Comparison of ENCODE assay signal across 10 cellular contexts in genomic region chr12:52690351-52691075, GRCh38. TPM values are rescaled to one million over a fixed set of nuclear protein-coding genes. Genes with fewer than 3 reads are reported as not detected.
A peak's percentile ranks its signal among the peaks of the same experiment; 100 is the strongest.
DNase-seq lines count a peak whose midpoint lies in the region; ATAC-seq lines count a peak whose summit lies in the region.
"Had no signal": no experiment of that assay in that cellular context is flagged by ENCODE, and none has a peak within 500 bp of the region (broad histone marks: within the 10 kb centered on the region; RNA-seq: fewer than 3 reads in every experiment).

No MANE protein-coding gene starts in this region.

- H3K27ac Mint-ChIP-seq in T-cell, result peak overlapping the region; percentile 89 to 90

- peaks cover 6% of the 10 kb centered on the region for H3K4me1 ChIP-seq in iPS-18a (ENCODE audit: control insufficient read depth, low read depth, low read length)

- DNase-seq in H7 (peak; percentile 66), T-cell (no peak)
- DNase-seq: IMR-90 had no signal

- H3K9ac ChIP-seq in iPS-18a (ENCODE audit: low read length), result no peak overlapping the region

- peaks cover 0 to 14% of the 10 kb centered on the region in 2 donors for H3K27me3 Mint-ChIP-seq in T-cell

- H3K4me3 ChIP-seq in H7 (ENCODE audit: insufficient read depth, low read depth, low read length) (peak overlapping the region; percentile 49), iPS-18a (ENCODE audit: low read length) (peak overlapping the region; percentile 38), skin epidermis (peak overlapping the region in 5 of 7 experiments; percentile 6 to 33 (median 17))

- CTCF ChIA-PET in T-cell (lab: Charles Lee), result interaction anchor here in 1 of 2 donors (1.0 to 1.3 kb wide), 3 partner anchors 9 to 105 kb away, joined by 3 to 6 read pairs (median 5); no protein-coding TSS in a partner anchor

- H3K36me3 Mint-ChIP-seq in T-cell, result no peaks in the 10 kb centered on the region

- POLR2A ChIA-PET in T-cell (lab: Charles Lee), result interaction anchor here in 1 of 2 donors (0.7 kb wide), 2 partner anchors 74 to 90 kb away, joined by 3 read pairs; no protein-coding TSS in a partner anchor

- no peaks in the 10 kb centered on the region for H3K9me3 Mint-ChIP-seq in T-cell

- peak in 2 of 4 experiments; percentile 13 to 16 for ATAC-seq in T-cell (replicated peaks in 1 of 4)
- no peak for ATAC-seq in HG03571 (IDR thresholded peaks at IDR 0.05; ENCODE audit: unreplicated experiment)
- ATAC-seq in GM18511 (IDR thresholded peaks at IDR 0.05; ENCODE audit: unreplicated experiment), result no peak
- no peak for ATAC-seq in GM21526 (IDR thresholded peaks at IDR 0.05; ENCODE audit: low FRiP score, unreplicated experiment)

- H3K27ac ChIP-seq in iPS-18a (ENCODE audit: low read length), result no peak overlapping the region
- no peak overlapping the region for H3K27ac ChIP-seq in skin epidermis

- H3K4me1 Mint-ChIP-seq in T-cell, result peaks cover 45 to 53% (median 47%) of the 10 kb centered on the region in 3 donors

- H3K27me3 ChIP-seq in H7 (ENCODE audit: control insufficient read depth, insufficient read depth, low read length) (peaks cover 32% of the 10 kb centered on the region), iPS-18a (ENCODE audit: control insufficient read depth, insufficient read depth, low read length) (peaks cover 27% of the 10 kb centered on the region)

- no peaks in the 10 kb centered on the region for H3K36me3 ChIP-seq in H7 (replicated peaks; ENCODE audit: control insufficient read depth, insufficient read depth, low read length)
- no peaks in the 10 kb centered on the region for H3K36me3 ChIP-seq in iPS-18a (ENCODE audit: control insufficient read depth, low read depth, low read length)

- H3K4me3 Mint-ChIP-seq in T-cell, result peak overlapping the region; percentile 86 to 89 (median 89)

- H3K9me3 ChIP-seq in iPS-18a (ENCODE audit: control insufficient read depth, low read depth, low read length), result no peaks in the 10 kb centered on the region

RNA-seq across cellular contexts. Expression of gene KRT1, which starts 10.3 kb away (rescaled TPM):
- not detected in 2 replicates for total RNA-seq in H7 (2014; rRNA removed; shearing (Covaris generic))
- total RNA-seq in T-cell, result 10 to 100 TPM in 2 of 5 donors, 1 to 10 TPM in 2, under 1 TPM in 1; 0.19 to 57.7 (median 10.0) TPM
- total RNA-seq: fibroblast of villous mesenchyme, IMR-90 had no signal

RNA-seq across cellular contexts. Expression of gene KRT77, which starts 12.8 kb away (rescaled TPM):
- total RNA-seq in H7 (2014; rRNA removed; shearing (Covaris generic)), result not detected in 2 replicates
- not detected for total RNA-seq in T-cell
- total RNA-seq: fibroblast of villous mesenchyme, IMR-90, mucosa of gallbladder had no signal

RNA-seq across cellular contexts. Expression of gene KRT2, which starts 38.5 kb away (rescaled TPM):
- total RNA-seq in H7 (2014; rRNA removed; shearing (Covaris generic)), result not detected in 2 replicates
- 1 to 10 TPM in 2 of 5 donors, under 1 TPM in 3; 0.13 to 2.6 (median 0.82) TPM for total RNA-seq in T-cell
- total RNA-seq: fibroblast of villous mesenchyme, IMR-90, mucosa of gallbladder had no signal
